In genomic region chr7:71444130-71444529, GRCh38 we compare ENCODE assay signal across 29 cellular contexts.
"Had no signal": no experiment of that assay in that cellular context is flagged by ENCODE, and none has a peak within 500 bp of the region (broad histone marks: within the 10 kb centered on the region; RNA-seq: fewer than 3 reads in every experiment).

No MANE protein-coding gene starts in this region.

- H3K27ac ChIP-seq: epithelial cell of prostate, parathyroid adenoma, psoas muscle, sigmoid colon, suprapubic skin, tibial artery, upper lobe of right lung had no signal

- H3K27me3 ChIP-seq: sigmoid colon, suprapubic skin, tibial artery, upper lobe of right lung had no signal

- H2AFZ ChIP-seq: parathyroid adenoma had no signal

- H3K4me3 ChIP-seq: psoas muscle, sigmoid colon, smooth muscle cell, suprapubic skin, tibial artery, upper lobe of right lung had no signal

- H3K4me1 ChIP-seq: parathyroid adenoma, psoas muscle, sigmoid colon, suprapubic skin, upper lobe of right lung had no signal

- H3K9me3 ChIP-seq: psoas muscle, suprapubic skin, tibial artery had no signal

- DNase-seq: activated B cell treated with CpG ODN at 0.5 μM for 24 hours; activated CD4-positive, alpha-beta T cell treated with anti-CD3 and anti-CD28 coated beads, Interleukin-2, amount 50 U/mL, for 1 hour; activated CD8-positive, alpha-beta T cell treated with anti-CD3 and anti-CD28 coated beads for 36 hours; activated gamma-delta T cell treated with Interleukin-2 at 50 U/mL for 16 hours; activated naive CD4-positive, alpha-beta T cell treated with anti-CD3 and anti-CD28 coated beads, Interleukin-2, amount 50 U/mL, for 16 hours; activated T-cell treated with anti-CD3 and anti-CD28 coated beads, Interleukin-2, amount 50 U/mL, for 4 hours; amniotic stem cell; central memory CD4-positive, alpha-beta T cell; effector CD8-positive, alpha-beta T cell; islet precursor cell; left ventricle myocardium superior; naive B cell; nephron progenitor cell; psoas muscle; sigmoid colon; stimulated activated CD4-positive, alpha-beta T cell treated with anti-CD3 and anti-CD28 coated beads, Interleukin-1b, Interleukin-23, amount 100 ng/mL, for 48 hours; stimulated activated naive CD4-positive, alpha-beta T cell; T-helper 17 cell; T1000; tibial artery; upper lobe of right lung had no signal

- H3K79me2 ChIP-seq: parathyroid adenoma had no signal

- FAIRE-seq: colon, endometrium, frontal cortex had no signal

- ATAC-seq: activated CD8-positive, alpha-beta T cell treated with anti-CD3 and anti-CD28 coated beads for 36 hours; activated T-cell treated with anti-CD3 and anti-CD28 coated beads, Interleukin-2, amount 50 U/mL, for 4 hours; activated T-helper 17 cell treated with anti-CD3 and anti-CD28 coated beads, Interleukin-2, amount 50 U/mL, for 72 hours; left ventricle myocardium superior; T-helper 17 cell; upper lobe of right lung had no signal

- H3K36me3 ChIP-seq: sigmoid colon, suprapubic skin, tibial artery, upper lobe of right lung had no signal

- H3K9ac ChIP-seq: parathyroid adenoma had no signal

- H3K4me2 ChIP-seq: smooth muscle cell had no signal
